Comparison of ENCODE assay signal across 8 cellular contexts in genomic region chr5:40678021-40678939, GRCh38. TPM values are rescaled to one million over a fixed set of nuclear protein-coding genes. Genes with fewer than 3 reads are reported as not detected.
DNase-seq lines count a peak whose midpoint lies in the region; ATAC-seq, FAIRE-seq and TF ChIP-seq lines count a peak whose summit lies in the region.

No MANE protein-coding gene starts in this region.

- ATAC-seq in A549 = no peak
- no peak for ATAC-seq in activated naive CD4-positive, alpha-beta T cell treated with anti-CD3 and anti-CD28 coated beads, Interleukin-2, amount 50 U/mL, for 72 hours

- FAIRE-seq in A549 (lab: Jason Lieb, UNC) = no peak

- 31% methylated on average over 7 of the region's 7 CpGs for WGBS in A549 (ENCODE audit: missing lambda C conversion rate)

- peak overlapping the region; percentile 98 to 99 for H3K27ac Mint-ChIP-seq in activated naive CD4-positive, alpha-beta T cell treated with anti-CD3 and anti-CD28 coated beads, Interleukin-2, amount 50 U/mL, for 72 hours

- intact Hi-C loops in tibial artery (cut with DNase I; ENCODE audit: low total_unique reads) = no loop called here

- peak overlapping the region; percentile 48; the same call in 1 of the 2 replicates for H3K9ac ChIP-seq in HUES48 (ENCODE audit: low read depth, low read length)

- H3K9me3 ChIP-seq in A549 (no peaks in the 10 kb centered on the region), HUES48 (ENCODE audit: control insufficient read depth, insufficient read depth, low read length) (no peaks in the 10 kb centered on the region), tibial artery (no peaks in the 10 kb centered on the region)

- peak overlapping the region; percentile 90 for H3K27ac ChIP-seq in A549
- peak overlapping the region; percentile 63 for H3K27ac ChIP-seq in HUES48 (ENCODE audit: low read depth, low read length)
- peak overlapping the region; percentile 86 to 87 for H3K27ac ChIP-seq in tibial artery

- DNase-seq in A549 (ENCODE audit: low read depth in 1 of 2, low spot score in 1 of 2) (no peak), kidney epithelial cell (ENCODE audit: low read depth) (no peak), tibial artery (no peak), NCI-H524 (lab: John Stamatoyannopoulos, UW) (no peak), SW 1271 (lab: John Stamatoyannopoulos, UW) (no peak), cerebellar nuclear complex (lab: John Stamatoyannopoulos, UW) (no peak)
- no peak for DNase-seq in activated naive CD4-positive, alpha-beta T cell treated with anti-CD3 and anti-CD28 coated beads, Interleukin-2, amount 50 U/mL, for 72 hours (ENCODE audit: low spot score in 2 of 2)

- H3K36me3 ChIP-seq in HUES48 (ENCODE audit: control insufficient read depth, insufficient read depth, low read length) = no peaks in the 10 kb centered on the region
- H3K36me3 ChIP-seq in kidney epithelial cell (ENCODE audit: control insufficient read depth, insufficient read depth, low read length) = no peaks in the 10 kb centered on the region
- H3K36me3 ChIP-seq in tibial artery = no peaks in the 10 kb centered on the region

- POLR2A ChIA-PET in A549 (lab: Yijun Ruan, JAX) = interaction anchor here (0.7 kb wide), 1 partner anchor 951 kb away, joined by 4 read pairs; no protein-coding TSS in a partner anchor

- H3K4me2 ChIP-seq in A549 = peak overlapping the region; percentile 89

- TF ChIP-seq RAD21 in A549 (conservative IDR thresholded peaks at IDR 0.05 in 1 of 2, IDR thresholded peaks at IDR 0.05 in 1 of 2) = no peak

- H3K4me1 ChIP-seq in A549 (peaks cover 20% of the 10 kb centered on the region), HUES48 (ENCODE audit: control insufficient read depth, insufficient read depth, low read length) (peaks cover 30% of the 10 kb centered on the region), tibial artery (peaks cover 0 to 34% (median 20%) of the 10 kb centered on the region in 4 donors)

- peaks cover 37 to 43% of the 10 kb centered on the region in 2 donors for H3K36me3 Mint-ChIP-seq in activated naive CD4-positive, alpha-beta T cell treated with anti-CD3 and anti-CD28 coated beads, Interleukin-2, amount 50 U/mL, for 72 hours

- CTCF ChIA-PET in A549 (lab: Yijun Ruan, JAX) = interaction anchor here (1.1 to 1.5 kb wide), 4 partner anchors 10 to 965 kb away, joined by 3 to 4 read pairs (median 3); no protein-coding TSS in a partner anchor

- TF ChIP-seq CTCF in A549 (IDR thresholded peaks at IDR 0.05) (no peak), kidney epithelial cell (IDR thresholded peaks at IDR 0.05; ENCODE audit: insufficient read depth, low read length, poor library complexity, severe bottlenecking) (no peak), tibial artery (IDR thresholded peaks at IDR 0.05) (no peak)

- H3K27me3 ChIP-seq in HUES48 (ENCODE audit: control insufficient read depth, insufficient read depth, low read length) (peaks cover 47% of the 10 kb centered on the region), kidney epithelial cell (ENCODE audit: control insufficient read depth, insufficient read depth, low read length) (no peaks in the 10 kb centered on the region), tibial artery (no peaks in the 10 kb centered on the region)

- TF ChIP-seq EP300 in A549 (IDR thresholded peaks at IDR 0.05) = no peak

- no peaks in the 10 kb centered on the region for H3K9me3 Mint-ChIP-seq in activated naive CD4-positive, alpha-beta T cell treated with anti-CD3 and anti-CD28 coated beads, Interleukin-2, amount 50 U/mL, for 72 hours

- TF ChIP-seq POLR2A in A549 (IDR thresholded peaks at IDR 0.05; ENCODE audit: low read length) = no peak

- H3K4me3 ChIP-seq in A549 = peak overlapping the region; percentile 66
- peak overlapping the region; percentile 80 for H3K4me3 ChIP-seq in HUES48 (ENCODE audit: low read depth, low read length)
- peak overlapping the region; percentile 67 for H3K4me3 ChIP-seq in kidney epithelial cell (ENCODE audit: low read depth, low read length)
- peak overlapping the region; percentile 69 to 87 for H3K4me3 ChIP-seq in tibial artery

TF ChIP-seq in A549, 52 proteins besides CTCF, POLR2A, EP300 and RAD21:
- TF ChIP-seq CEBPB (IDR thresholded peaks at IDR 0.05) (peak; percentile 62 to 67; a peak in 2 of 4 replicates), KDM1A (IDR thresholded peaks at IDR 0.05; ENCODE audit: low read depth) (no peak)

RNA-seq across cellular contexts. Expression of gene PTGER4, which starts 1.4 kb away (rescaled TPM):
- 0.89 and 0.90 TPM in 2 replicates for polyA plus RNA-seq in A549 (2011; rRNA removed)
- 2.3 and 3.9 TPM in 2 replicates for polyA plus RNA-seq in A549 (2012; cell fraction: cytosol; rRNA removed)
- polyA plus RNA-seq in A549 (2012; cell fraction: nucleus; rRNA removed) = 4.8 and 7.2 TPM in 2 replicates
- 0.54 to 0.99 TPM (median 0.62 TPM) in 3 replicates for polyA plus RNA-seq in A549 (2017; fragmentation: RNase III; extraction: RNeasy Plus Mini Kit Qiagen cat#74134 plus additional on column Dnase treatment)
- polyA minus RNA-seq in A549 (2011; rRNA and poly(A)+ RNA removed) = 1.4 and 1.6 TPM in 2 replicates
- 10 to 100 TPM; 56.9 to 61.0 TPM for total RNA-seq in activated naive CD4-positive, alpha-beta T cell treated with anti-CD3 and anti-CD28 coated beads, Interleukin-2, amount 50 U/mL, for 72 hours
- total RNA-seq in kidney epithelial cell = 13.5 and 13.8 TPM in 2 replicates
